In the genomic region with DNA sequence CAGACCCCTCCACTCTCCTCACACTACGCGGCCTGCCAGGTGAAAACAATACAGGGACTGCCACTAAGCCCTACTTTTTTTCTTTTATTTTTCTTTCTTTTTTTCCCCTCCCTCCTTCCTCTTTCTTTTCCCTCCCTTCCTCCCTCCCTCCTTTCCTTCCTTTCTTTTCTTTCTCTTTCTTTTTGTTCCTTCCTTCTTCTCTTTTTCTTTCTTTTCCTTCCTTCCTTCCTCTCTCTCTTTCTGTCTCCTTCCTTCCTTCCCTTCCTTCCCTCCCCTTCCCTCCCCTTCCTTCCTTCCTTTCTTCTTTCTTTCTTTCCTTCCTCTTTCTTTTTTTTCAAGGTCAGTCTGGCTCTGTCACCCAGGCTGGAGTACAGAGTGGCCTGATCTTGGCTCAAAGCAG, we compare ENCODE assay signal across 20 cellular contexts.
"Had no signal": no experiment of that assay in that cellular context is flagged by ENCODE, and none has a peak within 500 bp of the region (broad histone marks: within the 10 kb centered on the region; RNA-seq: fewer than 3 reads in every experiment).

No MANE protein-coding gene starts in this region.

- H3K4me1 ChIP-seq: thyroid gland had no signal

- H3K4me1 Mint-ChIP-seq: stimulated activated naive CD8-positive, alpha-beta T cell treated with anti-CD3 and anti-CD28 coated beads, Interleukin-15, amount 100 ng/mL, for 72 hours had no signal

- ATAC-seq: left lobe of liver; naive thymus-derived CD4-positive, alpha-beta T cell; pancreas; sciatic nerve; stimulated activated naive CD8-positive, alpha-beta T cell treated with anti-CD3 and anti-CD28 coated beads, Interleukin-15, amount 100 ng/mL, for 72 hours had no signal

- H3K36me3 Mint-ChIP-seq: naive thymus-derived CD4-positive, alpha-beta T cell had no signal

- DNase-seq: dorsolateral prefrontal cortex; effector CD4-positive, alpha-beta T cell; kidney; mesendoderm; midbrain; naive thymus-derived CD4-positive, alpha-beta T cell; pancreas; stimulated activated CD4-positive, alpha-beta T cell treated with anti-CD3 and anti-CD28 coated beads, Interleukin-12 subunit alpha, Interleukin-12 subunit beta, amount 100 ng/mL, for 4 hours; stimulated activated CD4-positive, alpha-beta T cell treated with anti-CD3 and anti-CD28 coated beads, Interleukin-1b, Interleukin-23, amount 100 ng/mL, for 48 hours; stimulated activated CD4-positive, alpha-beta T cell treated with anti-CD3 and anti-CD28 coated beads, Interleukin-4, amount 100 ng/mL, for 1 hour; stimulated activated CD8-positive, alpha-beta memory T cell treated with anti-CD3 and anti-CD28 coated beads, Interleukin-4, amount 100 ng/mL, for 48 hours; stimulated activated naive CD4-positive, alpha-beta T cell; stimulated activated naive CD8-positive, alpha-beta T cell treated with anti-CD3 and anti-CD28 coated beads, Interleukin-15, amount 100 ng/mL, for 72 hours; thyroid gland; trophoblast cell had no signal

- H3K27ac ChIP-seq: dorsolateral prefrontal cortex, thyroid gland had no signal

- H3K4me3 ChIP-seq: dorsolateral prefrontal cortex, lung, thyroid gland had no signal

- H3K9me3 ChIP-seq: pancreas, thyroid gland had no signal

- H3K36me3 ChIP-seq: pancreas, thyroid gland had no signal

- H3K27me3 ChIP-seq: dorsolateral prefrontal cortex, pancreas, thyroid gland had no signal

- H3K27ac Mint-ChIP-seq: naive thymus-derived CD4-positive, alpha-beta T cell; nephron; stimulated activated naive CD8-positive, alpha-beta T cell treated with anti-CD3 and anti-CD28 coated beads, Interleukin-15, amount 100 ng/mL, for 72 hours had no signal

- H3K4me2 ChIP-seq: smooth muscle cell had no signal

- H3K4me3 Mint-ChIP-seq: naive thymus-derived CD4-positive, alpha-beta T cell; nephron; stimulated activated naive CD8-positive, alpha-beta T cell treated with anti-CD3 and anti-CD28 coated beads, Interleukin-15, amount 100 ng/mL, for 72 hours had no signal

- H3K9me3 Mint-ChIP-seq: nephron; stimulated activated naive CD8-positive, alpha-beta T cell treated with anti-CD3 and anti-CD28 coated beads, Interleukin-15, amount 100 ng/mL, for 72 hours had no signal
